1 cellular context compared by ENCODE assay signal in genomic region chr12:3034067-3034750, GRCh38.
A peak's percentile ranks its signal among the peaks of the same experiment; 100 is the strongest.
TF ChIP-seq lines count a peak whose summit lies in the region.

No MANE protein-coding gene starts in this region.

TF ChIP-seq in H1, 55 proteins besides CTCF, POLR2A, EP300 and RAD21 (continued from another document):
- TF ChIP-seq GABPA (IDR thresholded peaks at IDR 0.05; ENCODE audit: borderline replicate concordance, insufficient read depth, low read length) (no peak), E2F6 (IDR thresholded peaks at IDR 0.05) (no peak), CBX8 (IDR thresholded peaks at IDR 0.05; ENCODE audit: borderline replicate concordance, low read depth, low read length) (no peak), USF2 (IDR thresholded peaks at IDR 0.05; ENCODE audit: low read length) (0 out of 2 replicates have a peak, but pooled peaks have one; percentile 6), RFX5 (IDR thresholded peaks at IDR 0.05; ENCODE audit: borderline replicate concordance, low read depth, low read length) (no peak), TBP (IDR thresholded peaks at IDR 0.05; ENCODE audit: low read depth, low read length) (no peak), EZH2 (IDR thresholded peaks at IDR 0.05; ENCODE audit: low read depth, low read length, severe bottlenecking) (no peak), YY1 (IDR thresholded peaks at IDR 0.05; ENCODE audit: low read depth, low read length) (0 out of 2 replicates have a peak, but pooled peaks have one; percentile 15)
